Comparison of ENCODE assay signal across 8 cellular contexts in genomic region chr9:14316574-14317304, GRCh38. TPM values are rescaled to one million over a fixed set of nuclear protein-coding genes. Genes with fewer than 3 reads are reported as not detected.
DNase-seq lines count a peak whose midpoint lies in the region; ATAC-seq and TF ChIP-seq lines count a peak whose summit lies in the region.

No MANE protein-coding gene starts in this region.

- peaks cover 0 to 42% of the 10 kb centered on the region in 2 donors for H3K4me1 ChIP-seq in adrenal gland (replicated peaks in 1 of 2)

- CTCF ChIA-PET in HEK293T (lab: Yijun Ruan, JAX): interaction anchor here (0.5 kb wide), 1 partner anchor 10 kb away, joined by 3 read pairs; no protein-coding TSS in a partner anchor

- H3K9me3 ChIP-seq in adrenal gland (replicated peaks in 1 of 3) (no peaks in the 10 kb centered on the region), iPS-18c (ENCODE audit: control insufficient read depth, insufficient read depth, low read length) (no peaks in the 10 kb centered on the region)

- peaks cover 46% of the 10 kb centered on the region for H3K4me1 Mint-ChIP-seq in stimulated activated effector memory CD8-positive, alpha-beta T cell treated with anti-CD3 and anti-CD28 coated beads, Interleukin-12 subunit alpha, Interleukin-12 subunit beta, amount 100 ng/mL, for 72 hours

- POLR2A ChIA-PET in HEK293T (lab: Yijun Ruan, JAX): no interaction called here

- TF ChIP-seq CTCF in adrenal gland (IDR thresholded peaks at IDR 0.05): no peak

- peak overlapping the region in 1 of 4 donors; percentile 79 for H3K4me3 ChIP-seq in adrenal gland
- peak overlapping the region; percentile 51; the same call in 1 of the 2 replicates for H3K4me3 ChIP-seq in iPS-18c (ENCODE audit: insufficient read depth, low read depth, low read length)

- peaks cover 18% of the 10 kb centered on the region for H3K36me3 Mint-ChIP-seq in stimulated activated effector memory CD8-positive, alpha-beta T cell treated with anti-CD3 and anti-CD28 coated beads, Interleukin-12 subunit alpha, Interleukin-12 subunit beta, amount 100 ng/mL, for 72 hours

- WGBS in adrenal gland, 4 donors: 70 to 82% (median 74%) methylated on average over 8 of the region's 8 CpGs

- no peak for TF ChIP-seq POLR2A in adrenal gland (IDR thresholded peaks at IDR 0.05)

- H3K9me3 Mint-ChIP-seq in stimulated activated effector memory CD8-positive, alpha-beta T cell treated with anti-CD3 and anti-CD28 coated beads, Interleukin-12 subunit alpha, Interleukin-12 subunit beta, amount 100 ng/mL, for 72 hours: no peaks in the 10 kb centered on the region

- ATAC-seq in stimulated activated effector memory CD8-positive, alpha-beta T cell treated with anti-CD3 and anti-CD28 coated beads, Interleukin-12 subunit alpha, Interleukin-12 subunit beta, amount 100 ng/mL, for 72 hours: no peak
- ATAC-seq in HG03469 (IDR thresholded peaks at IDR 0.05; ENCODE audit: unreplicated experiment): no peak

- DNase-seq in DMS 273 (lab: John Stamatoyannopoulos, UW; ENCODE audit: unreplicated experiment) (peak; percentile 45), DMS 273 treated with DMSO at 0.1 percent for 48 hours (lab: John Stamatoyannopoulos, UW) (no peak), adrenal gland (no peak), HEK293T (ENCODE audit: extremely low spot score) (no peak)
- DNase-seq in stimulated activated effector memory CD8-positive, alpha-beta T cell treated with anti-CD3 and anti-CD28 coated beads, Interleukin-12 subunit alpha, Interleukin-12 subunit beta, amount 100 ng/mL, for 72 hours (ENCODE audit: low spot score in 2 of 2): no peak
- no peak for DNase-seq in stimulated activated CD4-positive, alpha-beta T cell treated with anti-CD3 and anti-CD28 coated beads, Interleukin-12 subunit alpha, Interleukin-12 subunit beta, amount 100 ng/mL, for 4 hours

- no peaks in the 10 kb centered on the region for H3K36me3 ChIP-seq in adrenal gland (replicated peaks in 1 of 2)

- peak overlapping the region; percentile 74 for H3K4me3 Mint-ChIP-seq in stimulated activated effector memory CD8-positive, alpha-beta T cell treated with anti-CD3 and anti-CD28 coated beads, Interleukin-12 subunit alpha, Interleukin-12 subunit beta, amount 100 ng/mL, for 72 hours

- H3K27me3 ChIP-seq in adrenal gland: no peaks in the 10 kb centered on the region

- H3K27ac ChIP-seq in adrenal gland: peak overlapping the region in 4 of 5 donors; percentile 73 to 99 (median 80)

- intact Hi-C loops in adrenal gland (cut with DNase I): no loop called here

- no peak overlapping the region for H3K27ac Mint-ChIP-seq in stimulated activated effector memory CD8-positive, alpha-beta T cell treated with anti-CD3 and anti-CD28 coated beads, Interleukin-12 subunit alpha, Interleukin-12 subunit beta, amount 100 ng/mL, for 72 hours

TF ChIP-seq in HEK293T, 16 proteins besides CTCF, POLR2A, EP300 and RAD21:
- no peak for TF ChIP-seq ARNT (IDR thresholded peaks at IDR 0.05)
- TF ChIP-seq SP1 (IDR thresholded peaks at IDR 0.05): no peak
- TF ChIP-seq, protein P1, sequence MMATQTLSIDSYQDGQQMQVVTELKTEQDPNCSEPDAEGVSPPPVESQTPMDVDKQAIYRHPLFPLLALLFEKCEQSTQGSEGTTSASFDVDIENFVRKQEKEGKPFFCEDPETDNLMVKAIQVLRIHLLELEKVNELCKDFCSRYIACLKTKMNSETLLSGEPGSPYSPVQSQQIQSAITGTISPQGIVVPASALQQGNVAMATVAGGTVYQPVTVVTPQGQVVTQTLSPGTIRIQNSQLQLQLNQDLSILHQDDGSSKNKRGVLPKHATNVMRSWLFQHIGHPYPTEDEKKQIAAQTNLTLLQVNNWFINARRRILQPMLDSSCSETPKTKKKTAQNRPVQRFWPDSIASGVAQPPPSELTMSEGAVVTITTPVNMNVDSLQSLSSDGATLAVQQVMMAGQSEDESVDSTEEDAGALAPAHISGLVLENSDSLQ (IDR thresholded peaks at IDR 0.05): no peak
- TF ChIP-seq LEF1 (IDR thresholded peaks at IDR 0.05; ENCODE audit: borderline replicate concordance): no peak
- TF ChIP-seq ZNF384 (IDR thresholded peaks at IDR 0.05): no peak
- no peak for TF ChIP-seq TARDBP (IDR thresholded peaks at IDR 0.05)
- TF ChIP-seq CTBP1 (IDR thresholded peaks at IDR 0.05; ENCODE audit: borderline replicate concordance): no peak
- no peak for TF ChIP-seq FOXK2 (IDR thresholded peaks at IDR 0.05)
- TF ChIP-seq L3MBTL2 (conservative IDR thresholded peaks at IDR 0.05): no peak
- no peak for TF ChIP-seq FOXM1 (IDR thresholded peaks at IDR 0.05; ENCODE audit: borderline replicate concordance)
- no peak for TF ChIP-seq FOXA1 (IDR thresholded peaks at IDR 0.05)
- TF ChIP-seq SUZ12 (IDR thresholded peaks at IDR 0.05): no peak
- no peak for TF ChIP-seq BHLHE40 (IDR thresholded peaks at IDR 0.05; ENCODE audit: borderline replicate concordance)
- TF ChIP-seq NFRKB (IDR thresholded peaks at IDR 0.05): no peak

RNA-seq across cellular contexts. Expression of gene NFIB, which starts 2.8 kb away (rescaled TPM):
- total RNA-seq in adrenal gland: 10 to 100 TPM; 28.9 to 84.1 (median 57.7) TPM
- polyA plus RNA-seq in adrenal gland: 10 to 100 TPM; 10.9 to 15.0 (median 13.7) TPM
